In genomic region chr19:51342631-51343569, GRCh38 we compare ENCODE assay signal across 1 cellular context.
TF ChIP-seq lines count a peak whose summit lies in the region.

No MANE protein-coding gene starts in this region.

TF ChIP-seq in K562, 482 proteins besides CTCF, POLR2A, EP300 and RAD21:
- TF ChIP-seq HDAC1 (IDR thresholded peaks at IDR 0.05) (0 out of 4 replicates have a peak, but pooled peaks of 1 of the 2 experiments have one; percentile 19), NONO (IDR thresholded peaks at IDR 0.05; ENCODE audit: low read depth in 2 of 2, low read length in 1 of 2) (no peak), CHD4 (IDR thresholded peaks at IDR 0.05; ENCODE audit: insufficient read depth, insufficient replicate concordance, low read depth, low read length, poor library complexity, severe bottlenecking) (no peak), HDAC2 (IDR thresholded peaks at IDR 0.05) (peak; percentile 65; the same call in 1 of the 2 replicates), DPF2 (IDR thresholded peaks at IDR 0.05) (peak; percentile 27; the same call in 1 of the 2 replicates), ADNP (tag; IDR thresholded peaks at IDR 0.05) (0 out of 2 replicates have a peak, but pooled peaks have one; percentile 21), PTBP1 (IDR thresholded peaks at IDR 0.05; ENCODE audit: low read depth, low read length) (0 out of 2 replicates have a peak, but pooled peaks have one; percentile 53), THRB (CRISPR knock-in tag; conservative IDR thresholded peaks at IDR 0.05) (0 out of 2 replicates have a peak, but pooled peaks have one; percentile 13), RCOR1 (IDR thresholded peaks at IDR 0.05; ENCODE audit: borderline replicate concordance in 1 of 2, low read depth in 2 of 2, low read length in 2 of 2) (peak in 1 of 2 experiments; percentile 78; a peak in 1 of 4 replicates), KDM1A (IDR thresholded peaks at IDR 0.05) (peak; percentile 67 to 81; a peak in 3 of 4 replicates), SMARCA5 (IDR thresholded peaks at IDR 0.05) (peak; percentile 60; the same call in 1 of the 2 replicates), ZFP36 (IDR thresholded peaks at IDR 0.05; ENCODE audit: low read depth, low read length, partially characterized antibody) (peak; percentile 93), RBM25 (IDR thresholded peaks at IDR 0.05; ENCODE audit: low read depth, low read length, severe bottlenecking) (peak; percentile 94), OTX1 (CRISPR knock-in tag; IDR thresholded peaks at IDR 0.05) (peak; percentile 34; the same call in 1 of the 2 replicates), TAL1 (IDR thresholded peaks at IDR 0.05) (0 out of 2 replicates have a peak, but pooled peaks have one; percentile 6), BCOR (IDR thresholded peaks at IDR 0.05) (peak; percentile 93), ELK3 (CRISPR knock-in tag; IDR thresholded peaks at IDR 0.05) (no peak), KDM5B (IDR thresholded peaks at IDR 0.05; ENCODE audit: insufficient replicate concordance, low read depth, low read length) (no peak)
